1 cellular context compared by ENCODE assay signal in genomic region chr14:99275222-99275584, GRCh38.
TF ChIP-seq lines count a peak whose summit lies in the region.

No MANE protein-coding gene starts in this region.

TF ChIP-seq in WTC11, 78 proteins besides CTCF, POLR2A, EP300 and RAD21 (continued from another document):
- TF ChIP-seq, protein P1, sequence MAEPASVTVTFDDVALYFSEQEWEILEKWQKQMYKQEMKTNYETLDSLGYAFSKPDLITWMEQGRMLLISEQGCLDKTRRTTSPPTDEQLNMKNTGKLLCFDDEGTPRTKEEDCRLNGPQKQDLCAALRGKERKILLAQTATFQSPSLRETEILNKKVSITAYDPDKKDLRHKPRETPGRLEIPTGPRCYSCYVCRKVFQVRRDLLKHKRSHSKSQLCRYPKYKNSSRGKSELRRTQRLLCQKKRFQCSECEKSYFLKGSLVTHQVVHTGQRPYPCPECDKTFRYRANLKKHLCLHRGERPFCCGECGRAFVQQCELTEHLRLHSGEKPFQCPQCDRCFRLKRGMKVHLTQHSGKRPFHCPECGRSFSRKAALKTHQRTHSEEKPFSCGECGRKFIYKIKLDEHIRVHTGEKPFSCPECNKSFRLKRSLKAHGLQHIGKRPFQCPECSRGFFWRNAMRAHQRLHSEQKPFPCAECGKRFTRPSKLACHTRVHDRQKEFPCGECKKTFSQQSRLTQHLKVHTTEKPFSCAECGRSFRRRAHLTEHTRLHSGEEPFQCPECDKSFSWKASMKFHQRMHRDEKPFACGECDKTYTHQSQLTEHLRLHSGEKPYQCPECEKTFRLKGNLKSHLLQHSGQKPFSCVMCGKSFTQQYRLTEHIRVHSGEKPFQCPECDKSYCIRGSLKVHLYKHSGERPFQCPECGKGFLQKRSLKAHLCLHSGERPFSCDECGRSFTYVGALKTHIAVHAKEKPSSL (CRISPR knock-in tag; conservative IDR thresholded peaks at IDR 0.05), result no peak
- no peak for TF ChIP-seq IRF2 (CRISPR knock-in tag; IDR thresholded peaks at IDR 0.05; ENCODE audit: borderline replicate concordance, low read depth)
- no peak for TF ChIP-seq ZNF396 (CRISPR knock-in tag; IDR thresholded peaks at IDR 0.05; ENCODE audit: borderline replicate concordance)
- no peak for TF ChIP-seq E2F5 (CRISPR knock-in tag; IDR thresholded peaks at IDR 0.05)
- TF ChIP-seq CREB1 (CRISPR knock-in tag; IDR thresholded peaks at IDR 0.05), result no peak
- no peak for TF ChIP-seq FOXP1 (CRISPR knock-in tag; IDR thresholded peaks at IDR 0.05; ENCODE audit: borderline replicate concordance)
- TF ChIP-seq, protein P2, sequence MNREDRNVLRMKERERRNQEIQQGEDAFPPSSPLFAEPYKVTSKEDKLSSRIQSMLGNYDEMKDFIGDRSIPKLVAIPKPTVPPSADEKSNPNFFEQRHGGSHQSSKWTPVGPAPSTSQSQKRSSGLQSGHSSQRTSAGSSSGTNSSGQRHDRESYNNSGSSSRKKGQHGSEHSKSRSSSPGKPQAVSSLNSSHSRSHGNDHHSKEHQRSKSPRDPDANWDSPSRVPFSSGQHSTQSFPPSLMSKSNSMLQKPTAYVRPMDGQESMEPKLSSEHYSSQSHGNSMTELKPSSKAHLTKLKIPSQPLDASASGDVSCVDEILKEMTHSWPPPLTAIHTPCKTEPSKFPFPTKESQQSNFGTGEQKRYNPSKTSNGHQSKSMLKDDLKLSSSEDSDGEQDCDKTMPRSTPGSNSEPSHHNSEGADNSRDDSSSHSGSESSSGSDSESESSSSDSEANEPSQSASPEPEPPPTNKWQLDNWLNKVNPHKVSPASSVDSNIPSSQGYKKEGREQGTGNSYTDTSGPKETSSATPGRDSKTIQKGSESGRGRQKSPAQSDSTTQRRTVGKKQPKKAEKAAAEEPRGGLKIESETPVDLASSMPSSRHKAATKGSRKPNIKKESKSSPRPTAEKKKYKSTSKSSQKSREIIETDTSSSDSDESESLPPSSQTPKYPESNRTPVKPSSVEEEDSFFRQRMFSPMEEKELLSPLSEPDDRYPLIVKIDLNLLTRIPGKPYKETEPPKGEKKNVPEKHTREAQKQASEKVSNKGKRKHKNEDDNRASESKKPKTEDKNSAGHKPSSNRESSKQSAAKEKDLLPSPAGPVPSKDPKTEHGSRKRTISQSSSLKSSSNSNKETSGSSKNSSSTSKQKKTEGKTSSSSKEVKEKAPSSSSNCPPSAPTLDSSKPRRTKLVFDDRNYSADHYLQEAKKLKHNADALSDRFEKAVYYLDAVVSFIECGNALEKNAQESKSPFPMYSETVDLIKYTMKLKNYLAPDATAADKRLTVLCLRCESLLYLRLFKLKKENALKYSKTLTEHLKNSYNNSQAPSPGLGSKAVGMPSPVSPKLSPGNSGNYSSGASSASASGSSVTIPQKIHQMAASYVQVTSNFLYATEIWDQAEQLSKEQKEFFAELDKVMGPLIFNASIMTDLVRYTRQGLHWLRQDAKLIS (CRISPR knock-in tag; IDR thresholded peaks at IDR 0.05; ENCODE audit: borderline replicate concordance), result no peak
- TF ChIP-seq, protein P3, sequence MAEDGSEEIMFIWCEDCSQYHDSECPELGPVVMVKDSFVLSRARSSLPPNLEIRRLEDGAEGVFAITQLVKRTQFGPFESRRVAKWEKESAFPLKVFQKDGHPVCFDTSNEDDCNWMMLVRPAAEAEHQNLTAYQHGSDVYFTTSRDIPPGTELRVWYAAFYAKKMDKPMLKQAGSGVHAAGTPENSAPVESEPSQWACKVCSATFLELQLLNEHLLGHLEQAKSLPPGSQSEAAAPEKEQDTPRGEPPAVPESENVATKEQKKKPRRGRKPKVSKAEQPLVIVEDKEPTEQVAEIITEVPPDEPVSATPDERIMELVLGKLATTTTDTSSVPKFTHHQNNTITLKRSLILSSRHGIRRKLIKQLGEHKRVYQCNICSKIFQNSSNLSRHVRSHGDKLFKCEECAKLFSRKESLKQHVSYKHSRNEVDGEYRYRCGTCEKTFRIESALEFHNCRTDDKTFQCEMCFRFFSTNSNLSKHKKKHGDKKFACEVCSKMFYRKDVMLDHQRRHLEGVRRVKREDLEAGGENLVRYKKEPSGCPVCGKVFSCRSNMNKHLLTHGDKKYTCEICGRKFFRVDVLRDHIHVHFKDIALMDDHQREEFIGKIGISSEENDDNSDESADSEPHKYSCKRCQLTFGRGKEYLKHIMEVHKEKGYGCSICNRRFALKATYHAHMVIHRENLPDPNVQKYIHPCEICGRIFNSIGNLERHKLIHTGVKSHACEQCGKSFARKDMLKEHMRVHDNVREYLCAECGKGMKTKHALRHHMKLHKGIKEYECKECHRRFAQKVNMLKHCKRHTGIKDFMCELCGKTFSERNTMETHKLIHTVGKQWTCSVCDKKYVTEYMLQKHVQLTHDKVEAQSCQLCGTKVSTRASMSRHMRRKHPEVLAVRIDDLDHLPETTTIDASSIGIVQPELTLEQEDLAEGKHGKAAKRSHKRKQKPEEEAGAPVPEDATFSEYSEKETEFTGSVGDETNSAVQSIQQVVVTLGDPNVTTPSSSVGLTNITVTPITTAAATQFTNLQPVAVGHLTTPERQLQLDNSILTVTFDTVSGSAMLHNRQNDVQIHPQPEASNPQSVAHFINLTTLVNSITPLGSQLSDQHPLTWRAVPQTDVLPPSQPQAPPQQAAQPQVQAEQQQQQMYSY (CRISPR knock-in tag; IDR thresholded peaks at IDR 0.05), result no peak
- TF ChIP-seq, protein P4, sequence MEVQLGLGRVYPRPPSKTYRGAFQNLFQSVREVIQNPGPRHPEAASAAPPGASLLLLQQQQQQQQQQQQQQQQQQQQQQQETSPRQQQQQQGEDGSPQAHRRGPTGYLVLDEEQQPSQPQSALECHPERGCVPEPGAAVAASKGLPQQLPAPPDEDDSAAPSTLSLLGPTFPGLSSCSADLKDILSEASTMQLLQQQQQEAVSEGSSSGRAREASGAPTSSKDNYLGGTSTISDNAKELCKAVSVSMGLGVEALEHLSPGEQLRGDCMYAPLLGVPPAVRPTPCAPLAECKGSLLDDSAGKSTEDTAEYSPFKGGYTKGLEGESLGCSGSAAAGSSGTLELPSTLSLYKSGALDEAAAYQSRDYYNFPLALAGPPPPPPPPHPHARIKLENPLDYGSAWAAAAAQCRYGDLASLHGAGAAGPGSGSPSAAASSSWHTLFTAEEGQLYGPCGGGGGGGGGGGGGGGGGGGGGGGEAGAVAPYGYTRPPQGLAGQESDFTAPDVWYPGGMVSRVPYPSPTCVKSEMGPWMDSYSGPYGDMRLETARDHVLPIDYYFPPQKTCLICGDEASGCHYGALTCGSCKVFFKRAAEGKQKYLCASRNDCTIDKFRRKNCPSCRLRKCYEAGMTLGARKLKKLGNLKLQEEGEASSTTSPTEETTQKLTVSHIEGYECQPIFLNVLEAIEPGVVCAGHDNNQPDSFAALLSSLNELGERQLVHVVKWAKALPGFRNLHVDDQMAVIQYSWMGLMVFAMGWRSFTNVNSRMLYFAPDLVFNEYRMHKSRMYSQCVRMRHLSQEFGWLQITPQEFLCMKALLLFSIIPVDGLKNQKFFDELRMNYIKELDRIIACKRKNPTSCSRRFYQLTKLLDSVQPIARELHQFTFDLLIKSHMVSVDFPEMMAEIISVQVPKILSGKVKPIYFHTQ (CRISPR knock-in tag; IDR thresholded peaks at IDR 0.05), result no peak
- no peak for TF ChIP-seq MXD4 (CRISPR knock-in tag; IDR thresholded peaks at IDR 0.05; ENCODE audit: borderline replicate concordance)
